ENCODE assay signal across 23 cellular contexts in the genomic region with DNA sequence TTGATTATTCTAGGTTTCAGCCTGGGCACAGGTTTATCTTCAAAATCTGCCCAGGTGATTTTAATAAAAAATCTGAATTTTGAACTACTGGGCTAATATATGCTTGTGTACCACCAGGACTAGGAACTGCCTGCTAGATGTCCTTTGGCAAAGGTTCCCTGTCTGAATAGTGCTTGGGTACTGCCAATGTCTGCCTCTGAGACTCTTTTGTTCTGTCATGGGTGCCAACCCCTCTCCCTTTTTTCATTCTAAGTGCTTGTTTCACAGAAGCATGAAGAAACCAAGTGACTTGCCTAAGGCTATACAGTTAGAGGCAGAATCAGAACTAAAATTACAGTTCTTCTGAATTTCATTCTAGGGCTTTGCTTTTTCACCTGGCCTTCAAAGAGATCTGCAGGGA.
A peak's percentile ranks its signal among the peaks of the same experiment; 100 is the strongest.
DNase-seq lines count a peak whose midpoint lies in the region; ATAC-seq lines count a peak whose summit lies in the region.
"Had no signal": no experiment of that assay in that cellular context is flagged by ENCODE, and none has a peak within 500 bp of the region (broad histone marks: within the 10 kb centered on the region; RNA-seq: fewer than 3 reads in every experiment).

No MANE protein-coding gene starts in this region.

- DNase-seq in DMS 273 (lab: John Stamatoyannopoulos, UW; ENCODE audit: unreplicated experiment) (peak; percentile 31), DMS 273 treated with DMSO at 0.1 percent for 48 hours (lab: John Stamatoyannopoulos, UW) (no peak), SK-MEL-5 (ENCODE audit: low read depth, low spot score) (peak; percentile 34), medulla oblongata (ENCODE audit: extremely low spot score) (peak; percentile 70), germinal center (ENCODE audit: low spot score) (no peak), iPS-NIHi7 (ENCODE audit: extremely low spot score) (no peak)
- DNase-seq: ACHN, Calu3, HCEC 1CT, IMR-90, NCI-H1048, NCI-H1417, NCI-H2029 treated with DMSO at 0.1 percent for 48 hours, NCI-H2171, NCI-H345, NCI-H526, SHP77 had no signal

- no peak for ATAC-seq in GM21390 (IDR thresholded peaks at IDR 0.05; ENCODE audit: unreplicated experiment)
- ATAC-seq: Panc1 had no signal

- peak overlapping the region; percentile 20 for H3K27ac ChIP-seq in temporal lobe (ENCODE audit: low read depth, low read length)
- H3K27ac ChIP-seq: 22Rv1, KMS-11, RWPE1 had no signal

- in situ Hi-C loops in SK-MEL-5 (cut with HindIII; ENCODE audit: low pct_unique_long_range_greater_than_20kb, low sequenced_read_pairs): no loop called here

Comparison
In these comparisons a context has a peak if more than half of its experiments do, and no peak if none do; other contexts are left out.
1. DNase-seq: peak in DMS 273 (single experiment), SK-MEL-5 (single experiment) and medulla oblongata (single experiment); none in DMS 273 treated with DMSO at 0.1 percent for 48 hours (single experiment), germinal center (single experiment) and iPS-NIHi7 (single experiment).